ENCODE assay signal across 8 cellular contexts in the genomic region with DNA sequence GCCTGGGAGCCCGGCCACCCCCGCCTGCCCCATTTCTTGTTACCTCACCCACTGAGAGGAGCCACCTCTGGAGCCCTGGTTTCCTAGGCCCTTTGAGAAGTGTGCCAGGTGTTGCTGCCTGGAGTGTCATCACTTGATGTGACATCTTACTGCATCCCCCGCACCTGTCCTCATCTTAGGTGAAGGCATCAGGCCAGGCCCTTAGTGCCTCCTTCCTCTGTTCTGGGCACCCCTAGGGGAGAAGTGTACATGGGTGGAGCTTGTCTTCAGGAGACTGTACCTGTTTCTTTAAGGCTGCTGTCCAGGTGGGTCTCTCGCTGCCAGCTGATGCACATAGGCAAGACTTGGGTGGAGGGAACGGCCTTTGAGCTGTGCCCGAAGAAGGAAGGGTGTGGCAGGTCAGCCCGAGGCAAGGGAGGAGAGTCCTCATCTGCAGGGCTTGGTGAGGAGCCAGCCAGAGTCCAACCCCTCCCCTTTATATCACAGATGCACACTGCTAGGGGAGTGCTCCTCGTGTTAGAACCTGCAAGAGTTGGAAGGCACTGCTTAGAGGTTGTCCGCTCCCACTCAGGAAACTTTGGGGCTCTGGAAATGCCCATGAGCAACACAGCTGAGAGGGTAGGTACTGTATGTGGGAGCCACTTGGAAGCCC. TPM values are rescaled to one million over a fixed set of nuclear protein-coding genes. Genes with fewer than 3 reads are reported as not detected.
DNase-seq lines count a peak whose midpoint lies in the region; ATAC-seq and TF ChIP-seq lines count a peak whose summit lies in the region.

No MANE protein-coding gene starts in this region.

- intact Hi-C loops in ovary (cut with DNase I): no loop called here

- H3F3A ChIP-seq in smooth muscle cell (ENCODE audit: low read depth): no peaks in the 10 kb centered on the region

- DNase-seq in naive thymus-derived CD8-positive, alpha-beta T cell: no peak
- DNase-seq in ACHN (no peak), smooth muscle cell (lab: John Stamatoyannopoulos, UW; ENCODE audit: unreplicated experiment) (no peak), ovary (no peak)

- no peaks in the 10 kb centered on the region for H3K9me3 Mint-ChIP-seq in activated naive CD8-positive, alpha-beta T cell (ENCODE audit: low read depth)
- H3K9me3 Mint-ChIP-seq in naive thymus-derived CD8-positive, alpha-beta T cell: no peaks in the 10 kb centered on the region

- H3K27me3 ChIP-seq in smooth muscle cell (ENCODE audit: low read depth) (no peaks in the 10 kb centered on the region), ovary (no peaks in the 10 kb centered on the region)

- in situ Hi-C loops in ACHN (cut with HindIII; ENCODE audit: low pct_ligation_motif_present, low pct_unique_long_range_greater_than_20kb, low sequenced_read_pairs): no loop called here

- TF ChIP-seq POLR2A in ovary (IDR thresholded peaks at IDR 0.05): no peak

- peaks cover 100% of the 10 kb centered on the region for H4K20me1 ChIP-seq in smooth muscle cell (ENCODE audit: low read depth)

- H3K36me3 ChIP-seq in smooth muscle cell (ENCODE audit: low read depth) (no peaks in the 10 kb centered on the region), ovary (no peaks in the 10 kb centered on the region)

- no peaks in the 10 kb centered on the region for H3K27me3 Mint-ChIP-seq in activated naive CD8-positive, alpha-beta T cell
- no peaks in the 10 kb centered on the region for H3K27me3 Mint-ChIP-seq in naive thymus-derived CD8-positive, alpha-beta T cell

- H3K36me3 Mint-ChIP-seq in activated naive CD8-positive, alpha-beta T cell: peaks cover 10% of the 10 kb centered on the region
- peaks cover 0 to 17% (median 6%) of the 10 kb centered on the region in 3 donors for H3K36me3 Mint-ChIP-seq in naive thymus-derived CD8-positive, alpha-beta T cell

- H3K4me1 ChIP-seq in smooth muscle cell (ENCODE audit: low read depth) (peaks cover 27% of the 10 kb centered on the region), ovary (ENCODE audit: insufficient read depth) (peaks cover 15% of the 10 kb centered on the region)

- H3K4me3 ChIP-seq in smooth muscle cell: no peak overlapping the region
- H3K4me3 ChIP-seq in ovary: no peak overlapping the region

- no peak overlapping the region for H3K27ac ChIP-seq in smooth muscle cell (ENCODE audit: low read depth)
- no peak overlapping the region for H3K27ac ChIP-seq in ovary

- H3K9me3 ChIP-seq in smooth muscle cell (replicated peaks; ENCODE audit: low read depth): no peaks in the 10 kb centered on the region
- H3K9me3 ChIP-seq in ovary: no peaks in the 10 kb centered on the region

- no peak overlapping the region for H3K4me2 ChIP-seq in smooth muscle cell

- no peak for TF ChIP-seq CTCF in smooth muscle cell (IDR thresholded peaks at IDR 0.05; ENCODE audit: borderline replicate concordance, insufficient read depth, poor library complexity, severe bottlenecking)
- no peak for TF ChIP-seq CTCF in ovary (IDR thresholded peaks at IDR 0.05)

- POLR2A ChIA-PET in naive thymus-derived CD8-positive, alpha-beta T cell (lab: Charles Lee): interaction anchor here (0.9 to 1.6 kb wide), 6 partner anchors 8 to 368 kb away, joined by 3 to 8 read pairs (median 4); no protein-coding TSS in a partner anchor

- peak overlapping the region; percentile 96 for H3K27ac Mint-ChIP-seq in activated naive CD8-positive, alpha-beta T cell
- peak overlapping the region; percentile 89 to 94 (median 92) for H3K27ac Mint-ChIP-seq in naive thymus-derived CD8-positive, alpha-beta T cell

- peaks cover 87% of the 10 kb centered on the region for H3K79me2 ChIP-seq in smooth muscle cell (ENCODE audit: low read depth)

- TF ChIP-seq EP300 in ovary (IDR thresholded peaks at IDR 0.05): no peak

- H3K4me3 Mint-ChIP-seq in activated naive CD8-positive, alpha-beta T cell: peak overlapping the region; percentile 81
- peak overlapping the region; percentile 62 to 82 (median 74) for H3K4me3 Mint-ChIP-seq in naive thymus-derived CD8-positive, alpha-beta T cell

- WGBS in smooth muscle cell (ENCODE audit: low lambda C conversion rate): 94% methylated on average over 9 of the region's 9 CpGs
- WGBS in ovary, 3 donors: 63 to 72% (median 70%) methylated on average over 9 of the region's 9 CpGs

- ATAC-seq in GM19397 (IDR thresholded peaks at IDR 0.05; ENCODE audit: unreplicated experiment): peak; percentile 20
- ATAC-seq in HG03135 (IDR thresholded peaks at IDR 0.05; ENCODE audit: unreplicated experiment): peak; percentile 9
- peak; percentile 1 to 36 for ATAC-seq in naive thymus-derived CD8-positive, alpha-beta T cell
- ATAC-seq in GM18520 (IDR thresholded peaks at IDR 0.05; ENCODE audit: unreplicated experiment): no peak

- H3K4me1 Mint-ChIP-seq in activated naive CD8-positive, alpha-beta T cell (ENCODE audit: low read depth): peaks cover 93% of the 10 kb centered on the region
- H3K4me1 Mint-ChIP-seq in naive thymus-derived CD8-positive, alpha-beta T cell: peaks cover 46 to 96% (median 92%) of the 10 kb centered on the region in 4 donors

- H2AFZ ChIP-seq in smooth muscle cell (ENCODE audit: low read depth): no peak overlapping the region

- no peak overlapping the region for H3K9ac ChIP-seq in smooth muscle cell (ENCODE audit: low read depth)

RNA-seq across cellular contexts. Expression of gene NCK2, which starts 45.9 kb away (rescaled TPM):
- 100 to 1,000 TPM; 119 to 124 TPM for total RNA-seq in naive thymus-derived CD8-positive, alpha-beta T cell
- 100 to 1,000 TPM in 1 of 3 donors, 10 to 100 TPM in 2; 36.6 to 110 (median 67.8) TPM for polyA plus RNA-seq in naive thymus-derived CD8-positive, alpha-beta T cell
- total RNA-seq in smooth muscle cell: 25.0 and 29.0 TPM in 2 replicates
- polyA plus RNA-seq in smooth muscle cell: 44.8 and 50.5 TPM in 2 replicates
- total RNA-seq in ovary: 10 to 100 TPM; 16.7 to 42.9 (median 31.2) TPM
- polyA plus RNA-seq in ovary: 10 to 100 TPM; 22.3 to 38.7 TPM
